Comparison of ENCODE assay signal across 1 cellular context in genomic region chr16:30521873-30522641, GRCh38.
TF ChIP-seq lines count a peak whose summit lies in the region.

No MANE protein-coding gene starts in this region.

TF ChIP-seq in HepG2, 621 proteins besides CTCF, POLR2A, EP300 and RAD21 (continued from another document and continues in another):
- TF ChIP-seq, protein P1, sequence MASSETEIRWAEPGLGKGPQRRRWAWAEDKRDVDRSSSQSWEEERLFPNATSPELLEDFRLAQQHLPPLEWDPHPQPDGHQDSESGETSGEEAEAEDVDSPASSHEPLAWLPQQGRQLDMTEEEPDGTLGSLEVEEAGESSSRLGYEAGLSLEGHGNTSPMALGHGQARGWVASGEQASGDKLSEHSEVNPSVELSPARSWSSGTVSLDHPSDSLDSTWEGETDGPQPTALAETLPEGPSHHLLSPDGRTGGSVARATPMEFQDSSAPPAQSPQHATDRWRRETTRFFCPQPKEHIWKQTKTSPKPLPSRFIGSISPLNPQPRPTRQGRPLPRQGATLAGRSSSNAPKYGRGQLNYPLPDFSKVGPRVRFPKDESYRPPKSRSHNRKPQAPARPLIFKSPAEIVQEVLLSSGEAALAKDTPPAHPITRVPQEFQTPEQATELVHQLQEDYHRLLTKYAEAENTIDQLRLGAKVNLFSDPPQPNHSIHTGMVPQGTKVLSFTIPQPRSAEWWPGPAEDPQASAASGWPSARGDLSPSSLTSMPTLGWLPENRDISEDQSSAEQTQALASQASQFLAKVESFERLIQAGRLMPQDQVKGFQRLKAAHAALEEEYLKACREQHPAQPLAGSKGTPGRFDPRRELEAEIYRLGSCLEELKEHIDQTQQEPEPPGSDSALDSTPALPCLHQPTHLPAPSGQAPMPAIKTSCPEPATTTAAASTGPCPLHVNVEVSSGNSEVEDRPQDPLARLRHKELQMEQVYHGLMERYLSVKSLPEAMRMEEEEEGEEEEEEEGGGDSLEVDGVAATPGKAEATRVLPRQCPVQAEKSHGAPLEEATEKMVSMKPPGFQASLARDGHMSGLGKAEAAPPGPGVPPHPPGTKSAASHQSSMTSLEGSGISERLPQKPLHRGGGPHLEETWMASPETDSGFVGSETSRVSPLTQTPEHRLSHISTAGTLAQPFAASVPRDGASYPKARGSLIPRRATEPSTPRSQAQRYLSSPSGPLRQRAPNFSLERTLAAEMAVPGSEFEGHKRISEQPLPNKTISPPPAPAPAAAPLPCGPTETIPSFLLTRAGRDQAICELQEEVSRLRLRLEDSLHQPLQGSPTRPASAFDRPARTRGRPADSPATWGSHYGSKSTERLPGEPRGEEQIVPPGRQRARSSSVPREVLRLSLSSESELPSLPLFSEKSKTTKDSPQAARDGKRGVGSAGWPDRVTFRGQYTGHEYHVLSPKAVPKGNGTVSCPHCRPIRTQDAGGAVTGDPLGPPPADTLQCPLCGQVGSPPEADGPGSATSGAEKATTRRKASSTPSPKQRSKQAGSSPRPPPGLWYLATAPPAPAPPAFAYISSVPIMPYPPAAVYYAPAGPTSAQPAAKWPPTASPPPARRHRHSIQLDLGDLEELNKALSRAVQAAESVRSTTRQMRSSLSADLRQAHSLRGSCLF (CRISPR knock-in tag; IDR thresholded peaks at IDR 0.05; ENCODE audit: borderline replicate concordance) = no peak
- TF ChIP-seq ATF5 (CRISPR knock-in tag; IDR thresholded peaks at IDR 0.05; ENCODE audit: low read depth) (0 out of 2 replicates have a peak, but pooled peaks have one; percentile 61), NFIB (CRISPR knock-in tag; IDR thresholded peaks at IDR 0.05; ENCODE audit: borderline replicate concordance) (no peak), ZNF572 (CRISPR knock-in tag; IDR thresholded peaks at IDR 0.05) (no peak), KLF6 (CRISPR knock-in tag; IDR thresholded peaks at IDR 0.05) (0 out of 2 replicates have a peak, but pooled peaks have one; percentile 49), ZNF724P (CRISPR knock-in tag; IDR thresholded peaks at IDR 0.05; ENCODE audit: borderline replicate concordance) (no peak), PRPF4 (IDR thresholded peaks at IDR 0.05; ENCODE audit: low read depth, low read length, poor library complexity, severe bottlenecking) (no peak), ZNF124 (CRISPR knock-in tag; IDR thresholded peaks at IDR 0.05) (no peak), ZFP36L1 (CRISPR knock-in tag; IDR thresholded peaks at IDR 0.05) (no peak), SNAPC5 (CRISPR knock-in tag; IDR thresholded peaks at IDR 0.05; ENCODE audit: borderline replicate concordance) (no peak), PHF21A (CRISPR knock-in tag; IDR thresholded peaks at IDR 0.05) (peak; percentile 72), ZNF720 (CRISPR knock-in tag; IDR thresholded peaks at IDR 0.05) (no peak), ZNF646 (CRISPR knock-in tag; IDR thresholded peaks at IDR 0.05) (no peak), ZNF143 (CRISPR knock-in tag; IDR thresholded peaks at IDR 0.05) (no peak), ZFP37 (CRISPR knock-in tag; IDR thresholded peaks at IDR 0.05; ENCODE audit: borderline replicate concordance) (no peak; the same call in 1 of the 2 replicates), CBX1 (IDR thresholded peaks at IDR 0.05; ENCODE audit: low read depth) (no peak), CHD2 (IDR thresholded peaks at IDR 0.05; ENCODE audit: low read depth, low read length) (no peak), ZFP62 (CRISPR knock-in tag; IDR thresholded peaks at IDR 0.05) (no peak), STAG1 (CRISPR knock-in tag; IDR thresholded peaks at IDR 0.05) (no peak), ZNF644 (CRISPR knock-in tag; IDR thresholded peaks at IDR 0.05; ENCODE audit: low read depth) (0 out of 2 replicates have a peak, but pooled peaks have one; percentile 20), MED13 (CRISPR knock-in tag; IDR thresholded peaks at IDR 0.05) (no peak), PCBP2 (optimal IDR thresholded peaks at IDR 0.05; ENCODE audit: low read depth, low read length, poor library complexity, severe bottlenecking) (no peak), ZKSCAN8 (CRISPR knock-in tag; IDR thresholded peaks at IDR 0.05; ENCODE audit: borderline replicate concordance) (no peak), GABPB1 (CRISPR knock-in tag; IDR thresholded peaks at IDR 0.05) (peak; percentile 75; the same call in 1 of the 2 replicates), KDM5B (CRISPR knock-in tag; IDR thresholded peaks at IDR 0.05; ENCODE audit: borderline replicate concordance) (peak; percentile 87), SRSF1 (optimal IDR thresholded peaks at IDR 0.05; ENCODE audit: low read depth, low read length) (no peak), ETV5 (CRISPR knock-in tag; IDR thresholded peaks at IDR 0.05; ENCODE audit: borderline replicate concordance) (no peak), ZNF563 (CRISPR knock-in tag; IDR thresholded peaks at IDR 0.05) (no peak), TCF7 (IDR thresholded peaks at IDR 0.05; ENCODE audit: low read depth) (no peak), EEA1 (CRISPR knock-in tag; IDR thresholded peaks at IDR 0.05; ENCODE audit: borderline replicate concordance) (peak; percentile 67; the same call in 1 of the 2 replicates), ZMYM4 (CRISPR knock-in tag; IDR thresholded peaks at IDR 0.05) (peak; percentile 34), ZNF446 (CRISPR knock-in tag; IDR thresholded peaks at IDR 0.05) (no peak), ZNF564 (CRISPR knock-in tag; IDR thresholded peaks at IDR 0.05) (no peak), NFIC (IDR thresholded peaks at IDR 0.05; ENCODE audit: low read length) (no peak), SNRNP70 (IDR thresholded peaks at IDR 0.05; ENCODE audit: low read depth, low read length) (no peak), DZIP1 (CRISPR knock-in tag; IDR thresholded peaks at IDR 0.05) (no peak), AGO2 (optimal IDR thresholded peaks at IDR 0.05; ENCODE audit: low read depth, low read length) (no peak), POLR2AphosphoS2 (IDR thresholded peaks at IDR 0.05; ENCODE audit: low read depth, low read length) (no peak), ZNF3 (CRISPR knock-in tag; IDR thresholded peaks at IDR 0.05) (no peak), HMGA1 (CRISPR knock-in tag; conservative IDR thresholded peaks at IDR 0.05) (no peak), STAT6 (CRISPR knock-in tag; IDR thresholded peaks at IDR 0.05; ENCODE audit: borderline replicate concordance) (no peak)
- TF ChIP-seq, protein P2, sequence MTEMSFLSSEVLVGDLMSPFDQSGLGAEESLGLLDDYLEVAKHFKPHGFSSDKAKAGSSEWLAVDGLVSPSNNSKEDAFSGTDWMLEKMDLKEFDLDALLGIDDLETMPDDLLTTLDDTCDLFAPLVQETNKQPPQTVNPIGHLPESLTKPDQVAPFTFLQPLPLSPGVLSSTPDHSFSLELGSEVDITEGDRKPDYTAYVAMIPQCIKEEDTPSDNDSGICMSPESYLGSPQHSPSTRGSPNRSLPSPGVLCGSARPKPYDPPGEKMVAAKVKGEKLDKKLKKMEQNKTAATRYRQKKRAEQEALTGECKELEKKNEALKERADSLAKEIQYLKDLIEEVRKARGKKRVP (CRISPR knock-in tag; IDR thresholded peaks at IDR 0.05) = no peak
- TF ChIP-seq, protein P3, sequence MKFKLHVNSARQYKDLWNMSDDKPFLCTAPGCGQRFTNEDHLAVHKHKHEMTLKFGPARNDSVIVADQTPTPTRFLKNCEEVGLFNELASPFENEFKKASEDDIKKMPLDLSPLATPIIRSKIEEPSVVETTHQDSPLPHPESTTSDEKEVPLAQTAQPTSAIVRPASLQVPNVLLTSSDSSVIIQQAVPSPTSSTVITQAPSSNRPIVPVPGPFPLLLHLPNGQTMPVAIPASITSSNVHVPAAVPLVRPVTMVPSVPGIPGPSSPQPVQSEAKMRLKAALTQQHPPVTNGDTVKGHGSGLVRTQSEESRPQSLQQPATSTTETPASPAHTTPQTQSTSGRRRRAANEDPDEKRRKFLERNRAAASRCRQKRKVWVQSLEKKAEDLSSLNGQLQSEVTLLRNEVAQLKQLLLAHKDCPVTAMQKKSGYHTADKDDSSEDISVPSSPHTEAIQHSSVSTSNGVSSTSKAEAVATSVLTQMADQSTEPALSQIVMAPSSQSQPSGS (CRISPR knock-in tag; IDR thresholded peaks at IDR 0.05) = 0 out of 2 replicates have a peak, but pooled peaks have one; percentile 12
- TF ChIP-seq, protein P4, sequence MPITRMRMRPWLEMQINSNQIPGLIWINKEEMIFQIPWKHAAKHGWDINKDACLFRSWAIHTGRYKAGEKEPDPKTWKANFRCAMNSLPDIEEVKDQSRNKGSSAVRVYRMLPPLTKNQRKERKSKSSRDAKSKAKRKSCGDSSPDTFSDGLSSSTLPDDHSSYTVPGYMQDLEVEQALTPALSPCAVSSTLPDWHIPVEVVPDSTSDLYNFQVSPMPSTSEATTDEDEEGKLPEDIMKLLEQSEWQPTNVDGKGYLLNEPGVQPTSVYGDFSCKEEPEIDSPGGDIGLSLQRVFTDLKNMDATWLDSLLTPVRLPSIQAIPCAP (CRISPR knock-in tag; IDR thresholded peaks at IDR 0.05; ENCODE audit: low read depth) = 0 out of 2 replicates have a peak, but pooled peaks have one; percentile 29
